10 cellular contexts compared by ENCODE assay signal in the genomic region with DNA sequence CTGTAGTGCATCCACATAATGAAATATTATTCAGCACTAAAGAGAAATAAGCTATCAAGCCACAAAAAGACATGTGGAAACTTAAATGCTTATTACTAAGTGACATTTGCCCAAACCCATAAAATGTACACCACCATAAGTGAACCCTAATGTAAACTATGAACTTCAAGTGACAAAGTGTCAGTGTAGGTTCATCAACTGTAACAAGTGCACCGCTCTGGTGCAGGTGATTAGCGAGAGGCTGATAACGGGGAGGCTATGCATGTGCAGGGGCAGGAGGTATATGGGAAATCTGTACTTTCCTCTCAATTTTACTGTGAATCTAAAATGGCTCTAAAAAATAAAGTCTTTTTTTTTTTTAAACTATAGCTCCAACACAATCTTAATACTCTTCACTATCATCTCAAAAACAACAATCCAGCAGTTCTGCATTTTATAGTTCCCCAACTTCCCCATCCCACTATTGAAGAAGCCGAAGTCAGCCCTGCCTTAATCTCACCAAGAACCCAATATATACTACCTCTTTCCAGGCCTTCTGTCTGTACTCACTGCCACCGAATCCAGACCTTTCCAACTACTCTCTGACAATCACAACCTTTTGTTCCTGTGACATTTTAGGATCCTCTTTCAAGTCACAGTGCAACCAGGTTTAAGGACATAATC. TPM values are rescaled to one million over a fixed set of nuclear protein-coding genes. Genes with fewer than 3 reads are reported as not detected.
DNase-seq lines count a peak whose midpoint lies in the region; ATAC-seq and TF ChIP-seq lines count a peak whose summit lies in the region.
"Had no signal": no experiment of that assay in that cellular context is flagged by ENCODE, and none has a peak within 500 bp of the region (broad histone marks: within the 10 kb centered on the region; RNA-seq: fewer than 3 reads in every experiment).

No MANE protein-coding gene starts in this region.

- WGBS in prostate gland: 90% methylated on average over 5 of the region's 5 CpGs
- 93 to 94% methylated on average over 5 of the region's 5 CpGs for WGBS in gastroesophageal sphincter (ENCODE audit: low coverage in 1 of 2), 2 donors

- H3K27me3 Mint-ChIP-seq in activated CD4-positive, alpha-beta T cell treated with anti-CD3 and anti-CD28 coated beads, Interleukin-2, amount 10 ng/mL, durations not matched to agents 7 days and 5 days: no peaks in the 10 kb centered on the region
- H3K27me3 Mint-ChIP-seq in activated naive CD8-positive, alpha-beta T cell: no peaks in the 10 kb centered on the region

- CTCF ChIA-PET in activated CD4-positive, alpha-beta T cell treated with anti-CD3 and anti-CD28 coated beads, Interleukin-2, amount 10 ng/mL, durations not matched to agents 7 days and 5 days (lab: Charles Lee): interaction anchor here (0.9 to 1.6 kb wide), 5 partner anchors 10 to 33 kb away, joined by 3 to 5 read pairs (median 3); a partner anchor contains a TSS
- CTCF ChIA-PET in A673 (lab: Charles Lee): no interaction called here

- no peak for TF ChIP-seq EP300 in gastroesophageal sphincter (IDR thresholded peaks at IDR 0.05)

- H3K36me3 ChIP-seq in prostate gland (no peaks in the 10 kb centered on the region), A673 (ENCODE audit: insufficient read depth, low read length, poor library complexity, severe bottlenecking) (no peaks in the 10 kb centered on the region), gastroesophageal sphincter (peaks cover 0 to 3% of the 10 kb centered on the region in 2 donors)

- no peaks in the 10 kb centered on the region for H3K27me3 ChIP-seq in prostate gland (replicated peaks; ENCODE audit: insufficient read depth)
- no peaks in the 10 kb centered on the region for H3K27me3 ChIP-seq in A673 (replicated peaks; ENCODE audit: insufficient read depth, low read depth, low read length, poor library complexity)
- no peaks in the 10 kb centered on the region for H3K27me3 ChIP-seq in gastroesophageal sphincter

- intact Hi-C loops in prostate gland (cut with DNase I) (no loop called here), A673 (cut with micrococcal nuclease; ENCODE audit: unreplicated experiment) (no loop called here)

- no peak for ATAC-seq in gastroesophageal sphincter

- no peak for TF ChIP-seq POLR2A in prostate gland (IDR thresholded peaks at IDR 0.05)
- no peak for TF ChIP-seq POLR2A in gastroesophageal sphincter (IDR thresholded peaks at IDR 0.05)

- no peak for TF ChIP-seq CTCF in prostate gland (IDR thresholded peaks at IDR 0.05)
- TF ChIP-seq CTCF in A673 (conservative IDR thresholded peaks at IDR 0.05; ENCODE audit: low read depth, low read length): no peak
- TF ChIP-seq CTCF in gastroesophageal sphincter (IDR thresholded peaks at IDR 0.05): no peak

- DNase-seq in activated CD4-positive, alpha-beta T cell treated with anti-CD3 and anti-CD28 coated beads, Interleukin-2, amount 10 ng/mL, durations not matched to agents 7 days and 5 days: no peak
- no peak for DNase-seq in activated CD4-positive, alpha-beta T cell treated with anti-CD3 and anti-CD28 coated beads for 48 hours
- DNase-seq in NOMO-1 treated with dmso at 0.1 percent for 144 hours (lab: John Stamatoyannopoulos, UW; ENCODE audit: unreplicated experiment): peak; percentile 62
- DNase-seq in prostate gland (ENCODE audit: low spot score): no peak
- DNase-seq in A673 (ENCODE audit: low spot score): no peak
- no peak for DNase-seq in NCI-H2171 treated with DMSO at 0.1 percent for 48 hours (lab: John Stamatoyannopoulos, UW)
- DNase-seq: left cardiac atrium; stimulated activated CD4-positive, alpha-beta T cell treated with anti-CD3 and anti-CD28 coated beads, Interleukin-2, amount 100 ng/mL, for 24 hours had no signal

- H3K4me1 Mint-ChIP-seq in activated CD4-positive, alpha-beta T cell treated with anti-CD3 and anti-CD28 coated beads, Interleukin-2, amount 10 ng/mL, durations not matched to agents 7 days and 5 days: peaks cover 87% of the 10 kb centered on the region
- peaks cover 84% of the 10 kb centered on the region for H3K4me1 Mint-ChIP-seq in activated naive CD8-positive, alpha-beta T cell (ENCODE audit: low read depth)

- H3K9me3 ChIP-seq in prostate gland: no peaks in the 10 kb centered on the region
- H3K9me3 ChIP-seq in A673 (ENCODE audit: low read depth, low read length, poor library complexity, severe bottlenecking): no peaks in the 10 kb centered on the region
- no peaks in the 10 kb centered on the region for H3K9me3 ChIP-seq in gastroesophageal sphincter

- H3K4me3 Mint-ChIP-seq in activated CD4-positive, alpha-beta T cell treated with anti-CD3 and anti-CD28 coated beads, Interleukin-2, amount 10 ng/mL, durations not matched to agents 7 days and 5 days: no peak overlapping the region
- H3K4me3 Mint-ChIP-seq in activated naive CD8-positive, alpha-beta T cell: no peak overlapping the region

- no peak overlapping the region for H3K4me3 ChIP-seq in prostate gland
- H3K4me3 ChIP-seq in A673 (ENCODE audit: low read depth, low read length, poor library complexity, severe bottlenecking): no peak overlapping the region
- H3K4me3 ChIP-seq in gastroesophageal sphincter: no peak overlapping the region

- H3K27ac Mint-ChIP-seq in activated CD4-positive, alpha-beta T cell treated with anti-CD3 and anti-CD28 coated beads, Interleukin-2, amount 10 ng/mL, durations not matched to agents 7 days and 5 days: peak overlapping the region; percentile 71
- H3K27ac Mint-ChIP-seq in activated naive CD8-positive, alpha-beta T cell: peak overlapping the region; percentile 92

- POLR2A ChIA-PET in activated CD4-positive, alpha-beta T cell treated with anti-CD3 and anti-CD28 coated beads, Interleukin-2, amount 10 ng/mL, durations not matched to agents 7 days and 5 days (lab: Charles Lee): no interaction called here
- POLR2A ChIA-PET in A673 (lab: Charles Lee; ENCODE audit: low non-redundant PET): no interaction called here

- no peaks in the 10 kb centered on the region for H3K9me3 Mint-ChIP-seq in activated CD4-positive, alpha-beta T cell treated with anti-CD3 and anti-CD28 coated beads, Interleukin-2, amount 10 ng/mL, durations not matched to agents 7 days and 5 days
- no peaks in the 10 kb centered on the region for H3K9me3 Mint-ChIP-seq in activated naive CD8-positive, alpha-beta T cell (ENCODE audit: low read depth)

- H3K27ac ChIP-seq in prostate gland: peak overlapping the region; percentile 22 to 85
- no peak overlapping the region for H3K27ac ChIP-seq in A673 (ENCODE audit: low read depth, low read length, poor library complexity, severe bottlenecking)
- H3K27ac ChIP-seq in gastroesophageal sphincter: no peak overlapping the region

- peaks cover 60% of the 10 kb centered on the region for H3K36me3 Mint-ChIP-seq in activated CD4-positive, alpha-beta T cell treated with anti-CD3 and anti-CD28 coated beads, Interleukin-2, amount 10 ng/mL, durations not matched to agents 7 days and 5 days (ENCODE audit: low read depth)
- H3K36me3 Mint-ChIP-seq in activated naive CD8-positive, alpha-beta T cell: peaks cover 11% of the 10 kb centered on the region

- BruUV-seq in A673 (replicated peaks; lab: Mats Ljungman, UMichigan): no TSS peak

- H3K4me1 ChIP-seq in prostate gland (replicated peaks): peaks cover 8% of the 10 kb centered on the region
- H3K4me1 ChIP-seq in A673 (ENCODE audit: insufficient read depth, low read length, poor library complexity, severe bottlenecking): no peaks in the 10 kb centered on the region
- H3K4me1 ChIP-seq in gastroesophageal sphincter: peaks cover 0 to 22% (median 3%) of the 10 kb centered on the region in 3 donors

RNA-seq across cellular contexts. Expression of a gene that starts 22.6 kb away (rescaled TPM):
- total RNA-seq in activated CD4-positive, alpha-beta T cell treated with anti-CD3 and anti-CD28 coated beads, Interleukin-2, amount 10 ng/mL, durations not matched to agents 7 days and 5 days: 100 to 1,000 TPM; 125 to 149 TPM
- total RNA-seq in prostate gland (100 to 1,000 TPM; 108 to 123 TPM), A673 (2021) (29.1 and 31.5 TPM in 2 replicates), gastroesophageal sphincter (10 to 100 TPM; 58.2 to 86.6 (median 69.3) TPM)

Comparison
In these comparisons a context has a peak if more than half of its experiments do, and no peak if none do; other contexts are left out.
1. H3K27ac ChIP-seq: peak in prostate gland (2 of 2); none in A673 (single experiment) and gastroesophageal sphincter (0 of 4).